Comparison of ENCODE assay signal across 7 cellular contexts in genomic region chr6:151042931-151043330, GRCh38.
DNase-seq lines count a peak whose midpoint lies in the region; ATAC-seq, FAIRE-seq and TF ChIP-seq lines count a peak whose summit lies in the region.
"Not testable (repeated sequence)": the region's sequence is repeated elsewhere in the genome, so short reads cannot be mapped to it uniquely, and the experiment has no call there.

No MANE protein-coding gene starts in this region.

- TF ChIP-seq EP300 in HepG2 (IDR thresholded peaks at IDR 0.05; ENCODE audit: low read depth in 2 of 2, low read length in 2 of 2); HepG2 (CRISPR knock-in tag; IDR thresholded peaks at IDR 0.05; ENCODE audit: borderline replicate concordance): not testable (repeated sequence)

- ATAC-seq in PC-3, HepG2: not testable (repeated sequence)

- H4K20me1 ChIP-seq in PC-3 (ENCODE audit: low read length); HepG2 (ENCODE audit: insufficient read depth, low read length): not testable (repeated sequence)

- not testable (repeated sequence) for H3K9me2 ChIP-seq in PC-3 (replicated peaks; ENCODE audit: low read length)

- in situ Hi-C loops in G401 (cut with HindIII; ENCODE audit: low sequenced_read_pairs); HepG2 (cut with HindIII; ENCODE audit: extremely low pct_ligation_motif_present, low pct_unique_long_range_greater_than_20kb): not testable (repeated sequence)

- H3K79me2 ChIP-seq in PC-3 (ENCODE audit: low read length): peaks cover 20% of the 10 kb centered on the region
- H3K79me2 ChIP-seq in HepG2 (ENCODE audit: insufficient read depth, low read length): not testable (repeated sequence)

- BruUV-seq in PC-3 (replicated peaks; lab: Mats Ljungman, UMichigan); HepG2 (replicated peaks; lab: Mats Ljungman, UMichigan): not testable (repeated sequence)

- peak; percentile 72 for DNase-seq in G401 (ENCODE audit: low spot score)
- DNase-seq in PC-3: peak; percentile 54
- peak in 1 of 2 donors; percentile 40 for DNase-seq in ascending aorta (ENCODE audit: low spot score in 2 of 2)
- DNase-seq in choroid plexus epithelial cell (ENCODE audit: low read depth): peak; percentile 64
- peak; percentile 48 to 53 for DNase-seq in foreskin fibroblast
- peak; percentile 63 for DNase-seq in HepG2 (ENCODE audit: low spot score)

- H3K4me1 ChIP-seq in PC-3 (ENCODE audit: insufficient read depth, low read length) (peaks cover 60% of the 10 kb centered on the region), ascending aorta (peaks cover 3 to 24% of the 10 kb centered on the region in 2 donors), HepG2 (ENCODE audit: insufficient read depth, low read length) (peaks cover 63% of the 10 kb centered on the region), rectal smooth muscle tissue (ENCODE audit: control insufficient read depth, insufficient read depth, low read length) (peaks cover 15% of the 10 kb centered on the region)

- intact Hi-C loops in PC-3 (cut with micrococcal nuclease): loop anchor here (10.0 kb wide), 1 partner anchor 148 kb away; no protein-coding TSS in a partner anchor
- intact Hi-C loops in ascending aorta (cut with DNase I); HepG2 (cut with micrococcal nuclease; ENCODE audit: unreplicated experiment): not testable (repeated sequence)

- not testable (repeated sequence) for H3K4me2 ChIP-seq in PC-3 (ENCODE audit: low read length); HepG2 (ENCODE audit: low read depth, low read length)

- POLR2A ChIA-PET in PC-3 (lab: Charles Lee; ENCODE audit: unreplicated experiment): interaction anchor here (0.7 kb wide), 1 partner anchor 161 kb away, joined by 11 read pairs; no protein-coding TSS in a partner anchor
- POLR2A ChIA-PET in HepG2 (lab: Yijun Ruan, JAX): interaction anchor here (1.5 to 3.7 kb wide), 2 partner anchors 17 to 25 kb away, joined by 6 to 15 read pairs; no protein-coding TSS in a partner anchor

- not testable (repeated sequence) for FAIRE-seq in HepG2 (lab: Jason Lieb, UNC)

- H3K27me3 ChIP-seq in PC-3 (ENCODE audit: low read length); ascending aorta; HepG2 (ENCODE audit: control insufficient read depth in 1 of 2, insufficient read depth in 2 of 2, low read length in 2 of 2); rectal smooth muscle tissue (ENCODE audit: control insufficient read depth, insufficient read depth, low read length): not testable (repeated sequence)

- H3K27ac ChIP-seq in PC-3 (ENCODE audit: low read length) (peak overlapping the region; percentile 100), ascending aorta (peak overlapping the region; percentile 83 to 92), HepG2 (ENCODE audit: extremely low read length, insufficient read depth, low read length) (peak overlapping the region; percentile 73), rectal smooth muscle tissue (ENCODE audit: low read depth, low read length) (peak overlapping the region; percentile 14)

- peak overlapping the region; percentile 87 for H3K9ac ChIP-seq in PC-3 (ENCODE audit: low read length)
- H3K9ac ChIP-seq in HepG2 (ENCODE audit: insufficient read depth, low read depth, low read length); rectal smooth muscle tissue (ENCODE audit: low read length): not testable (repeated sequence)

- CTCF ChIA-PET in PC-3 (lab: Charles Lee); HepG2 (lab: Yijun Ruan, JAX; ENCODE audit: low intra/inter-chr PET ratio, low total read pairs): not testable (repeated sequence)

- TF ChIP-seq RAD21 in HepG2 (CRISPR knock-in tag; IDR thresholded peaks at IDR 0.05): not testable (repeated sequence)

- TF ChIP-seq POLR2A in HepG2 (IDR thresholded peaks at IDR 0.05; ENCODE audit: insufficient read depth in 1 of 2, low read depth in 2 of 2, low read length in 2 of 2): not testable (repeated sequence)

- H3K4me3 ChIP-seq in PC-3 (ENCODE audit: low read length); ascending aorta; choroid plexus epithelial cell (ENCODE audit: low read depth, low read length); foreskin fibroblast (ENCODE audit: low read depth in 1 of 2, low read length in 2 of 2); HepG2 (replicated peaks in 1 of 3; ENCODE audit: insufficient read depth in 1 of 3, low read depth in 2 of 3, low read length in 3 of 3); rectal smooth muscle tissue (ENCODE audit: low read length): not testable (repeated sequence)

- H3F3A ChIP-seq in PC-3 (ENCODE audit: low read length, unreplicated experiment): not testable (repeated sequence)

- H3K36me3 ChIP-seq in PC-3 (ENCODE audit: low read depth, low read length); ascending aorta; rectal smooth muscle tissue (ENCODE audit: control insufficient read depth, insufficient read depth, low read length): not testable (repeated sequence)
- H3K36me3 ChIP-seq in HepG2 (replicated peaks in 1 of 2; ENCODE audit: control insufficient read depth in 1 of 2, insufficient read depth in 2 of 2, low read length in 2 of 2): peaks cover 4 to 16% of the 10 kb centered on the region in 2 experiments; a peak in 3 of 5 replicates

- not testable (repeated sequence) for TF ChIP-seq CTCF in PC-3 (conservative IDR thresholded peaks at IDR 0.05; ENCODE audit: low read depth, low read length); ascending aorta (IDR thresholded peaks at IDR 0.05); choroid plexus epithelial cell (conservative IDR thresholded peaks at IDR 0.05; ENCODE audit: low read depth, low read length); foreskin fibroblast (IDR thresholded peaks at IDR 0.05; ENCODE audit: low read depth, low read length); HepG2 (CRISPR knock-in tag; IDR thresholded peaks at IDR 0.05)

- not testable (repeated sequence) for H3K9me3 ChIP-seq in PC-3 (ENCODE audit: low read length); ascending aorta; HepG2 (ENCODE audit: low read length)

- 82% methylated on average over 6 of the region's 6 CpGs for WGBS in HepG2 (ENCODE audit: low lambda C conversion rate)

- not testable (repeated sequence) for H2AFZ ChIP-seq in PC-3 (ENCODE audit: low read length); HepG2 (ENCODE audit: low read length)

TF ChIP-seq in HepG2, 621 proteins besides CTCF, POLR2A, EP300 and RAD21:
- TF ChIP-seq MED1 (CRISPR knock-in tag; IDR thresholded peaks at IDR 0.05): 0 out of 2 replicates have a peak, but pooled peaks have one; percentile 27

Comparison
In these comparisons a context has a peak if more than half of its experiments do, and no peak if none do; other contexts are left out.
1. H3K27ac ChIP-seq: peak in every context shown above with its lines; median percentile 100 in PC-3; 88 in ascending aorta; 73 in HepG2; 14 in rectal smooth muscle tissue.